In the genomic region with DNA sequence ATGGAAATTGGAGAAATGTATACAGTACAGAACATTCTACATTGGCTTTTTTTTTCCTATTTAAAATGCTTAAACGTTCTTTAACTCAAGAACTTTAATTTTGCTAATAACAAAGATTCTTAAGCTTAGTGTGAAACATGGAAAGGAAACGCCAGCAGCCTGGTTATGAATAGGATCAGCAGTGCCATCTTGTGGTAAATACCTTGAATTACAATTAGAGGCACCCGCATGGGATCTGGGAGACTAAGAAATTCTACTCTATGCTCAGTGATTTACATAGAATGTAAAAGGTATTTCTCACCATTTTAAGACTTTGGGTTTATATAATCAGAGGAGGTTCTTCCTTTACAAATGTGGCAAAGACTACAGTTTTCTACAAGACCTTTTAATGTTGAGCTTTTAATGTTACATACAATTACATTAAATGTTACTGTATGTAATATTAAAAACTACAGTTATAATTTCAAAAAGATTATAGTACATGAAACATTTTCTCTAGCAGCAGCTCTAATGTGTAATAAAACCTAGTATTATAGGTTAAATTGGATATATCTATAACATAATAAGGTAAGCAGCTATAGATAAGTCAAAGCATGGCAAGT, we compare ENCODE assay signal across 8 cellular contexts. TPM values are rescaled to one million over a fixed set of nuclear protein-coding genes. Genes with fewer than 3 reads are reported as not detected.
A peak's percentile ranks its signal among the peaks of the same experiment; 100 is the strongest.
DNase-seq lines count a peak whose midpoint lies in the region; ATAC-seq and TF ChIP-seq lines count a peak whose summit lies in the region.

No MANE protein-coding gene starts in this region.

- peaks cover 9% of the 10 kb centered on the region for H3K4me1 Mint-ChIP-seq in activated T-helper 1 cell treated with anti-CD3 and anti-CD28 coated beads, Interleukin-12 subunit alpha, Interleukin-12 subunit beta, Interleukin-2, Interleukin-4 antibody, amounts not matched to agents 30 ng/mL and 10 ng/mL and 1 ng/mL, durations not matched to agents 14 hours and 24 hours and 36 hours (ENCODE audit: low read depth)

- 6 to 23% (median 13%) methylated on average over 3 of the region's 3 CpGs for WGBS in heart left ventricle, 4 donors

- intact Hi-C loops in activated T-helper 1 cell treated with anti-CD3 and anti-CD28 coated beads, Interleukin-12 subunit alpha, Interleukin-12 subunit beta, Interleukin-2, Interleukin-4 antibody, amounts not matched to agents 30 ng/mL and 10 ng/mL and 1 ng/mL, durations not matched to agents 14 hours and 24 hours and 36 hours (cut with micrococcal nuclease): loop anchor here (1.0 to 5.0 kb wide), 5 partner anchors 30 to 404 kb away; no protein-coding TSS in a partner anchor
- intact Hi-C loops in heart left ventricle (cut with DNase I) (loop anchor here in 8 of 10 donors (1.0 to 10.0 kb wide), 4 partner anchors 28 to 230 kb away; no protein-coding TSS in a partner anchor), sciatic nerve (cut with DNase I) (no loop called here)

- no peak overlapping the region for H3K4me3 ChIP-seq in heart left ventricle

- H3K9me3 Mint-ChIP-seq in activated T-helper 1 cell treated with anti-CD3 and anti-CD28 coated beads, Interleukin-12 subunit alpha, Interleukin-12 subunit beta, Interleukin-2, Interleukin-4 antibody, amounts not matched to agents 30 ng/mL and 10 ng/mL and 1 ng/mL, durations not matched to agents 14 hours and 24 hours and 36 hours: no peaks in the 10 kb centered on the region

- peaks cover 19% of the 10 kb centered on the region for H3K27me3 Mint-ChIP-seq in activated T-helper 1 cell treated with anti-CD3 and anti-CD28 coated beads, Interleukin-12 subunit alpha, Interleukin-12 subunit beta, Interleukin-2, Interleukin-4 antibody, amounts not matched to agents 30 ng/mL and 10 ng/mL and 1 ng/mL, durations not matched to agents 14 hours and 24 hours and 36 hours (ENCODE audit: insufficient read depth)

- peaks cover 0 to 25% (median 8%) of the 10 kb centered on the region in 12 donors for H3K4me1 ChIP-seq in heart left ventricle

- no peaks in the 10 kb centered on the region for H3K36me3 Mint-ChIP-seq in activated T-helper 1 cell treated with anti-CD3 and anti-CD28 coated beads, Interleukin-12 subunit alpha, Interleukin-12 subunit beta, Interleukin-2, Interleukin-4 antibody, amounts not matched to agents 30 ng/mL and 10 ng/mL and 1 ng/mL, durations not matched to agents 14 hours and 24 hours and 36 hours (ENCODE audit: low read depth)

- no peak for TF ChIP-seq POLR2A in heart left ventricle (IDR thresholded peaks at IDR 0.05)

- DNase-seq in DMS153 (lab: John Stamatoyannopoulos, UW) (peak; percentile 58), NCI-H2171 (lab: John Stamatoyannopoulos, UW) (peak; percentile 19), heart left ventricle (no peak), sciatic nerve (ENCODE audit: low spot score) (no peak), ecto neural progenitor cell (ENCODE audit: low spot score) (no peak)
- peak; percentile 11 for DNase-seq in activated T-helper 1 cell treated with anti-CD3 and anti-CD28 coated beads, Interleukin-12 subunit alpha, Interleukin-12 subunit beta, Interleukin-2, Interleukin-4 antibody, amounts not matched to agents 30 ng/mL and 10 ng/mL and 1 ng/mL, durations not matched to agents 14 hours and 24 hours and 36 hours (ENCODE audit: low spot score)

- peak; percentile 73 to 89 (median 82) for TF ChIP-seq CTCF in heart left ventricle (IDR thresholded peaks at IDR 0.05)

- H3K9me3 ChIP-seq in heart left ventricle: no peaks in the 10 kb centered on the region

- H3K27ac Mint-ChIP-seq in activated T-helper 1 cell treated with anti-CD3 and anti-CD28 coated beads, Interleukin-12 subunit alpha, Interleukin-12 subunit beta, Interleukin-2, Interleukin-4 antibody, amounts not matched to agents 30 ng/mL and 10 ng/mL and 1 ng/mL, durations not matched to agents 14 hours and 24 hours and 36 hours: no peak overlapping the region

- H3K36me3 ChIP-seq in heart left ventricle: no peaks in the 10 kb centered on the region

- ATAC-seq in GM21390 (IDR thresholded peaks at IDR 0.05; ENCODE audit: unreplicated experiment): peak; percentile 64
- ATAC-seq in heart left ventricle: peak in 3 of 4 donors; percentile 54 to 69 (median 55)
- ATAC-seq in sciatic nerve: peak; percentile 71
- ATAC-seq in GM21381 (IDR thresholded peaks at IDR 0.05; ENCODE audit: unreplicated experiment): no peak

- no peak overlapping the region for H3K4me3 Mint-ChIP-seq in activated T-helper 1 cell treated with anti-CD3 and anti-CD28 coated beads, Interleukin-12 subunit alpha, Interleukin-12 subunit beta, Interleukin-2, Interleukin-4 antibody, amounts not matched to agents 30 ng/mL and 10 ng/mL and 1 ng/mL, durations not matched to agents 14 hours and 24 hours and 36 hours

- no peaks in the 10 kb centered on the region for H3K27me3 ChIP-seq in heart left ventricle

- no peak overlapping the region for H3K27ac ChIP-seq in heart left ventricle

RNA-seq across cellular contexts. Expression of a gene that starts 32.1 kb away (rescaled TPM):
- not detected in 2 replicates for total RNA-seq in activated T-helper 1 cell treated with anti-CD3 and anti-CD28 coated beads, Interleukin-12 subunit alpha, Interleukin-12 subunit beta, Interleukin-2, Interleukin-4 antibody, amounts not matched to agents 30 ng/mL and 10 ng/mL and 1 ng/mL, durations not matched to agents 14 hours and 24 hours and 36 hours
- not detected for total RNA-seq in heart left ventricle
- under 1 TPM in 1 of 2 donors, not detected in 1; 0.30 TPM for polyA plus RNA-seq in heart left ventricle
- total RNA-seq in sciatic nerve: not detected

RNA-seq across cellular contexts. Expression of a gene that starts 49.6 kb away (rescaled TPM):
- 146 and 154 TPM in 2 replicates for total RNA-seq in activated T-helper 1 cell treated with anti-CD3 and anti-CD28 coated beads, Interleukin-12 subunit alpha, Interleukin-12 subunit beta, Interleukin-2, Interleukin-4 antibody, amounts not matched to agents 30 ng/mL and 10 ng/mL and 1 ng/mL, durations not matched to agents 14 hours and 24 hours and 36 hours
- total RNA-seq in heart left ventricle: 100 to 1,000 TPM in 1 of 9 donors, 10 to 100 TPM in 8; 24.6 to 105 (median 31.3) TPM
- polyA plus RNA-seq in heart left ventricle: 10 to 100 TPM; 26.0 to 62.0 TPM
- total RNA-seq in sciatic nerve: 142 TPM

Comparison
In these comparisons a context has a peak if more than half of its experiments do, and no peak if none do; other contexts are left out.
1. DNase-seq: peak in DMS153 (single experiment), NCI-H2171 (single experiment) and activated T-helper 1 cell treated with anti-CD3 and anti-CD28 coated beads, Interleukin-12 subunit alpha, Interleukin-12 subunit beta, Interleukin-2, Interleukin-4 antibody, amounts not matched to agents 30 ng/mL and 10 ng/mL and 1 ng/mL, durations not matched to agents 14 hours and 24 hours and 36 hours (single experiment); none in heart left ventricle (0 of 5), sciatic nerve (single experiment) and ecto neural progenitor cell (single experiment).